Comparison of ENCODE assay signal across 12 cellular contexts in the genomic region with DNA sequence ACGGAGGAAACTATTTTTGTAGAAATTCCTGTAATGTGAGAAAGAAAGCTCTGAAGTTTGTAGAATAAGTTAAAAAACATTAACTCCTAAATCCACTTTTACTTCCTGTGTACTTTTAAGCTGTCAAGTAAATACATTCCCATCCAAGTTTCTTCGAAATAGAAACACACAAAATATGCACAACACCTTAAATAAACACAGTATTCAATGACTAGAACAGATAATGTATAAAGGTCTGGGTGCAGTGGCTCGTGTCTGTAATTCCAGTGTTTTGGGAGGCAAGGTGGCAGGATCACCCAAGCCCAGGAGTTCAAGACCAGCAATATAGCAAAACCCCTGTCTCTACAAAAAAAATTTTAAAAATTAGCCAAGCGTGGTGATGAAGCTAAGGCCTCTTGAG.
DNase-seq lines count a peak whose midpoint lies in the region; ATAC-seq and TF ChIP-seq lines count a peak whose summit lies in the region.
"Had no signal": no experiment of that assay in that cellular context is flagged by ENCODE, and none has a peak within 500 bp of the region (broad histone marks: within the 10 kb centered on the region; RNA-seq: fewer than 3 reads in every experiment).

No MANE protein-coding gene starts in this region.

- TF ChIP-seq CTCF in Calu3 (IDR thresholded peaks at IDR 0.05; ENCODE audit: unreplicated experiment) (no peak), HCT116 (IDR thresholded peaks at IDR 0.05 in 2 of 3, conservative IDR thresholded peaks at IDR 0.05 in 1 of 3; ENCODE audit: borderline replicate concordance in 1 of 3, insufficient read depth in 1 of 3, low read depth in 2 of 3, low read length in 2 of 3) (no peak), chondrocyte (IDR thresholded peaks at IDR 0.05) (no peak), mesothelial cell of epicardium (IDR thresholded peaks at IDR 0.05; ENCODE audit: unreplicated experiment) (no peak), colonic mucosa (IDR thresholded peaks at IDR 0.05) (no peak)

- H4K20me1 ChIP-seq in HCT116 (ENCODE audit: insufficient read depth), result no peaks in the 10 kb centered on the region

- no peaks in the 10 kb centered on the region for H3K27me3 ChIP-seq in HCT116 (ENCODE audit: insufficient read depth, low read length)
- no peaks in the 10 kb centered on the region for H3K27me3 ChIP-seq in colonic mucosa

- POLR2A ChIA-PET in HCT116 (lab: Charles Lee), result interaction anchor here (0.6 to 2.4 kb wide), 8 partner anchors 8 to 55 kb away, joined by 3 to 8 read pairs (median 4); no protein-coding TSS in a partner anchor

- no peaks in the 10 kb centered on the region for H3K9me2 ChIP-seq in HCT116 (ENCODE audit: insufficient read depth)

- DNase-seq in Calu3 (no peak), HCT116 (ENCODE audit: low read depth, low spot score) (no peak), chondrocyte (ENCODE audit: low spot score) (no peak), mesothelial cell of epicardium (ENCODE audit: low spot score in 2 of 2, unreplicated experiment in 2 of 2) (no peak), NCI-H446 (lab: John Stamatoyannopoulos, UW) (no peak), colonic mucosa (no peak)
- DNase-seq in stimulated activated CD4-positive, alpha-beta T cell treated with anti-CD3 and anti-CD28 coated beads, Interleukin-2, amount 100 ng/mL, for 48 hours, result no peak
- DNase-seq: CD8-positive, alpha-beta memory T cell; DMS 273 treated with DMSO at 0.1 percent for 48 hours; NCI-H187 treated with DMSO at 0.1 percent for 48 hours; NCI-H2171 treated with DMSO at 0.1 percent for 48 hours; NCI-H510A treated with DMSO at 0.1 percent for 48 hours had no signal

- H3K4me3 ChIP-seq in HCT116 (replicated peaks in 1 of 2; ENCODE audit: low read depth in 1 of 2, low read length in 2 of 2) (no peak overlapping the region; a peak in 1 of 4 replicates), colonic mucosa (no peak overlapping the region)

- intact Hi-C loops in Calu3 (cut with micrococcal nuclease; ENCODE audit: unreplicated experiment), result no loop called here
- intact Hi-C loops in HCT116 (cut with micrococcal nuclease), result loop anchor here (5.0 to 10.0 kb wide), 2 partner anchors 97 to 124 kb away; no protein-coding TSS in a partner anchor
- intact Hi-C loops in colonic mucosa (cut with DNase I), result no loop called here

- peak overlapping the region; percentile 66 for H3K4me2 ChIP-seq in HCT116 (ENCODE audit: low read length)

- H3K27ac Mint-ChIP-seq in Calu3 (ENCODE audit: unreplicated experiment), result peak overlapping the region; percentile 81
- H3K27ac Mint-ChIP-seq in chondrocyte (ENCODE audit: unreplicated experiment), result peak overlapping the region; percentile 88
- H3K27ac Mint-ChIP-seq in mesothelial cell of epicardium, result peak overlapping the region; percentile 73
- H3K27ac Mint-ChIP-seq: CD8-positive, alpha-beta memory T cell had no signal

- H3K4me1 ChIP-seq in HCT116 (ENCODE audit: control insufficient read depth in 1 of 2, insufficient read depth in 2 of 2, low read length in 2 of 2) (peaks cover 81 to 96% of the 10 kb centered on the region in 2 experiments), colonic mucosa (no peaks in the 10 kb centered on the region)

- no peak for TF ChIP-seq RAD21 in HCT116 (IDR thresholded peaks at IDR 0.05; ENCODE audit: low read depth)

- H3K9me3 Mint-ChIP-seq in Calu3 (ENCODE audit: low read depth, unreplicated experiment) (no peaks in the 10 kb centered on the region), chondrocyte (ENCODE audit: low read depth) (no peaks in the 10 kb centered on the region), mesothelial cell of epicardium (no peaks in the 10 kb centered on the region)
- H3K9me3 Mint-ChIP-seq: CD8-positive, alpha-beta memory T cell had no signal

- H3K36me3 ChIP-seq in HCT116 (ENCODE audit: control insufficient read depth in 1 of 2, insufficient read depth in 2 of 2, low read length in 2 of 2), result peaks cover 0 to 3% of the 10 kb centered on the region in 2 experiments; a peak in 2 of 4 replicates
- H3K36me3 ChIP-seq in colonic mucosa, result no peaks in the 10 kb centered on the region

- RAD21 ChIA-PET in HCT116 (lab: Charles Lee; ENCODE audit: low non-redundant PET in 1 of 2, low total read pairs in 2 of 2, uncharacterized antibody in 2 of 2, unreplicated experiment in 2 of 2), result interaction anchor here in 1 of 2 experiments (1.3 kb wide), 1 partner anchor 59 kb away, joined by 3 read pairs; no protein-coding TSS in a partner anchor

- H3K79me2 ChIP-seq in HCT116 (ENCODE audit: insufficient read depth, low read length), result peaks cover 28% of the 10 kb centered on the region

- H3K4me1 Mint-ChIP-seq in Calu3 (ENCODE audit: low read depth, unreplicated experiment) (peaks cover 30% of the 10 kb centered on the region), chondrocyte (ENCODE audit: low read depth) (peaks cover 60% of the 10 kb centered on the region), mesothelial cell of epicardium (peaks cover 26% of the 10 kb centered on the region)
- H3K4me1 Mint-ChIP-seq: CD8-positive, alpha-beta memory T cell had no signal

- H3K9ac ChIP-seq in HCT116 (ENCODE audit: low read length), result peak overlapping the region; percentile 66
- H3K9ac ChIP-seq in colonic mucosa (ENCODE audit: low read depth in 2 of 2, low read length in 2 of 2), result no peak overlapping the region

- no peak overlapping the region for H2AFZ ChIP-seq in HCT116 (ENCODE audit: low read depth, low read length, poor library complexity, severe bottlenecking)

- TF ChIP-seq POLR2A in HCT116 (IDR thresholded peaks at IDR 0.05; ENCODE audit: borderline replicate concordance, extremely low read depth, insufficient read depth, insufficient read length), result no peak

- H3K9me3 ChIP-seq in HCT116 (ENCODE audit: control insufficient read depth in 1 of 2, insufficient read depth in 1 of 2, low read depth in 1 of 2, low read length in 2 of 2) (no peaks in the 10 kb centered on the region), colonic mucosa (no peaks in the 10 kb centered on the region)

- H3K27me3 Mint-ChIP-seq in Calu3 (ENCODE audit: unreplicated experiment), result no peaks in the 10 kb centered on the region
- H3K27me3 Mint-ChIP-seq in chondrocyte (ENCODE audit: low read depth), result no peaks in the 10 kb centered on the region
- no peaks in the 10 kb centered on the region for H3K27me3 Mint-ChIP-seq in mesothelial cell of epicardium (ENCODE audit: low read depth)

- H3K4me3 Mint-ChIP-seq in Calu3 (ENCODE audit: low read depth, unreplicated experiment) (no peak overlapping the region), chondrocyte (ENCODE audit: unreplicated experiment) (no peak overlapping the region), mesothelial cell of epicardium (no peak overlapping the region)
- H3K4me3 Mint-ChIP-seq: CD8-positive, alpha-beta memory T cell had no signal

- BruUV-seq in Calu3 (replicated peaks; lab: Mats Ljungman, UMichigan) (no TSS peak), HCT116 (replicated peaks; lab: Mats Ljungman, UMichigan) (TSS peak; percentile 70)

- H3K36me3 Mint-ChIP-seq in Calu3 (ENCODE audit: insufficient read depth, unreplicated experiment) (peaks cover 5% of the 10 kb centered on the region), chondrocyte (ENCODE audit: low read depth) (peaks cover 4% of the 10 kb centered on the region), mesothelial cell of epicardium (peaks cover 15% of the 10 kb centered on the region)

- no peak for ATAC-seq in HCT116

- CTCF ChIA-PET in Calu3 (lab: Charles Lee), result interaction anchor here (0.7 kb wide), 1 partner anchor 1395 kb away, joined by 3 read pairs; no protein-coding TSS in a partner anchor
- CTCF ChIA-PET in HCT116 (lab: Charles Lee), result interaction anchor here (0.7 to 2.4 kb wide), 3 partner anchors 9 to 121 kb away, joined by 3 to 8 read pairs (median 6); no protein-coding TSS in a partner anchor

- H3K27ac ChIP-seq in HCT116 (ENCODE audit: low read depth, low read length), result peak overlapping the region; percentile 96
- H3K27ac ChIP-seq in colonic mucosa, result no peak overlapping the region

TF ChIP-seq in HCT116, 20 proteins besides CTCF, POLR2A, EP300 and RAD21:
- TF ChIP-seq EZH2phosphoT487 (IDR thresholded peaks at IDR 0.05; ENCODE audit: borderline replicate concordance) (no peak), SIN3A (IDR thresholded peaks at IDR 0.05; ENCODE audit: low read depth) (no peak), POLR2AphosphoS5 (IDR thresholded peaks at IDR 0.05; ENCODE audit: low read depth, low read length) (no peak; the same call in 1 of the 2 replicates), SP1 (IDR thresholded peaks at IDR 0.05; ENCODE audit: low read depth) (no peak), TCF7L2 (IDR thresholded peaks at IDR 0.05; ENCODE audit: borderline replicate concordance, extremely low read depth, insufficient read depth, insufficient read length) (no peak), EZH2 (IDR thresholded peaks at IDR 0.05) (no peak), EGR1 (IDR thresholded peaks at IDR 0.05; ENCODE audit: low read depth) (no peak), CBX3 (IDR thresholded peaks at IDR 0.05; ENCODE audit: low read depth) (no peak), ZNF274 (IDR thresholded peaks at IDR 0.05; ENCODE audit: low read depth, low read length) (no peak), CEBPB (IDR thresholded peaks at IDR 0.05; ENCODE audit: low read depth) (no peak)
- TF ChIP-seq, protein P1, sequence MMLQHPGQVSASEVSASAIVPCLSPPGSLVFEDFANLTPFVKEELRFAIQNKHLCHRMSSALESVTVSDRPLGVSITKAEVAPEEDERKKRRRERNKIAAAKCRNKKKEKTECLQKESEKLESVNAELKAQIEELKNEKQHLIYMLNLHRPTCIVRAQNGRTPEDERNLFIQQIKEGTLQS (IDR thresholded peaks at IDR 0.05), result no peak
